In the genomic region with DNA sequence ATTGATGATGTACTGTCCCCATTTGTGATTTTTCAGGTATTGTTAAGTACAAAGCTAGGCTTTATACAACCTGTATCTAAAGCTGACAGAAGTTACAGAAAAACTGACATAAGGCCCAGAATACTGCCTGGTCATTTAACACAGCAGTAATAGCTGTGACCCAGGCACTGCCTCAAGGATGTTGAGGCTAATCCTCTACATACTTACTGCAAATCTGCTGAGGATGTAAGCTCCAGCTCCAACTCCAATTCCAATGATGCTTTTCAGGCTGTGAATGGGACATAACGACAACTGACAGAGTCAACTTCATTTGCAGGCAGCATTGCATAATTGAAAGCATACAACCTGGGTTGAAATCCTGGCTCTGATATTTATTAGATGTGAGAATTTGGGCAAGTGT, we compare ENCODE assay signal across 31 cellular contexts. TPM values are rescaled to one million over a fixed set of nuclear protein-coding genes. Genes with fewer than 3 reads are reported as not detected.
"Had no signal": no experiment of that assay in that cellular context is flagged by ENCODE, and none has a peak within 500 bp of the region (broad histone marks: within the 10 kb centered on the region; RNA-seq: fewer than 3 reads in every experiment).

No MANE protein-coding gene starts in this region.

- H3K4me1 ChIP-seq: parathyroid adenoma, psoas muscle, right lobe of liver, sigmoid colon, stomach, thyroid gland, tibial nerve, upper lobe of left lung, vagina had no signal

- H3K79me2 ChIP-seq: parathyroid adenoma had no signal

- H2AFZ ChIP-seq: parathyroid adenoma had no signal

- H3K27ac Mint-ChIP-seq: natural killer cell treated with Interleukin-12 subunit alpha and Interleukin-12 subunit beta and Interleukin-15 and Interleukin-18, amount 100 ng/mL, for 72 hours; nephron progenitor cell; progenitor cell of endocrine pancreas; stimulated activated effector memory CD8-positive, alpha-beta T cell treated with anti-CD3 and anti-CD28 coated beads, Interleukin-12 subunit alpha, Interleukin-12 subunit beta, amount 100 ng/mL, for 72 hours; stimulated activated naive B cell treated with anti-CD40 and anti-IgM and Interleukin-4, amounts not matched to agents 10 μg/mL and 1 μg/mL and 100 μg/mL, for 72 hours; stimulated activated naive CD8-positive, alpha-beta T cell treated with anti-CD3 and anti-CD28 coated beads, Interleukin-15, Interleukin-2, amounts not matched to agents 100 ng/mL and 50 ng/mL, for 24 hours had no signal

- H3K4me1 Mint-ChIP-seq: stimulated activated effector memory CD8-positive, alpha-beta T cell treated with anti-CD3 and anti-CD28 coated beads, Interleukin-12 subunit alpha, Interleukin-12 subunit beta, amount 100 ng/mL, for 72 hours; stimulated activated naive B cell treated with anti-CD40 and anti-IgM and Interleukin-4, amounts not matched to agents 10 μg/mL and 1 μg/mL and 100 μg/mL, for 72 hours had no signal

- H3K27me3 Mint-ChIP-seq: natural killer cell treated with Interleukin-12 subunit alpha and Interleukin-12 subunit beta and Interleukin-15 and Interleukin-18, amount 100 ng/mL, for 72 hours; progenitor cell of endocrine pancreas; stimulated activated naive B cell treated with anti-CD40 and anti-IgM and Interleukin-4, amounts not matched to agents 10 μg/mL and 1 μg/mL and 100 μg/mL, for 72 hours; stimulated activated naive CD8-positive, alpha-beta T cell treated with anti-CD3 and anti-CD28 coated beads, Interleukin-15, Interleukin-2, amounts not matched to agents 100 ng/mL and 50 ng/mL, for 24 hours had no signal

- H3K36me3 ChIP-seq: ovary had no signal

- H3K4me3 ChIP-seq: ovary, psoas muscle, right lobe of liver, sigmoid colon, stomach, thoracic aorta, thyroid gland, tibial nerve, upper lobe of left lung, vagina had no signal

- H3K9me3 Mint-ChIP-seq: natural killer cell treated with Interleukin-12 subunit alpha and Interleukin-12 subunit beta and Interleukin-15 and Interleukin-18, amount 100 ng/mL, for 72 hours; stimulated activated effector memory CD8-positive, alpha-beta T cell treated with anti-CD3 and anti-CD28 coated beads, Interleukin-12 subunit alpha, Interleukin-12 subunit beta, amount 100 ng/mL, for 72 hours; stimulated activated naive B cell treated with anti-CD40 and anti-IgM and Interleukin-4, amounts not matched to agents 10 μg/mL and 1 μg/mL and 100 μg/mL, for 72 hours; stimulated activated naive CD8-positive, alpha-beta T cell treated with anti-CD3 and anti-CD28 coated beads, Interleukin-15, Interleukin-2, amounts not matched to agents 100 ng/mL and 50 ng/mL, for 24 hours had no signal

- DNase-seq: nephron progenitor cell; occipital lobe; ovary; posterior cingulate gyrus; psoas muscle; right cardiac atrium; right lobe of liver; sigmoid colon; small intestine; stimulated activated CD4-positive, alpha-beta T cell treated with anti-CD3 and anti-CD28 coated beads, Interleukin-15, amount 100 ng/mL, for 24 hours; stimulated activated CD4-positive, alpha-beta T cell treated with anti-CD3 and anti-CD28 coated beads, Interleukin-2, amount 100 ng/mL, for 24 hours; stimulated activated CD4-positive, alpha-beta T cell treated with anti-CD3 and anti-CD28 coated beads, Interleukin-2, amount 100 ng/mL, for 48 hours; stimulated activated CD4-positive, alpha-beta T cell treated with anti-CD3 and anti-CD28 coated beads, Interleukin-4, amount 100 ng/mL, for 24 hours; stimulated activated naive B cell treated with anti-CD40 and anti-IgM and Interleukin-4, amounts not matched to agents 10 μg/mL and 1 μg/mL and 100 μg/mL, for 72 hours; stimulated activated naive CD4-positive, alpha-beta T cell treated with Interleukin-2 at 50 U/mL for 16 hours; stomach; thyroid gland; trophoblast cell; upper lobe of left lung had no signal

- ATAC-seq: natural killer cell treated with Interleukin-12 subunit alpha and Interleukin-12 subunit beta and Interleukin-15 and Interleukin-18, amount 100 ng/mL, for 72 hours; psoas muscle; right cardiac atrium; right lobe of liver; stimulated activated effector memory CD8-positive, alpha-beta T cell treated with anti-CD3 and anti-CD28 coated beads, Interleukin-12 subunit alpha, Interleukin-12 subunit beta, amount 100 ng/mL, for 72 hours; stimulated activated naive B cell treated with anti-CD40 and anti-IgM and Interleukin-4, amounts not matched to agents 10 μg/mL and 1 μg/mL and 100 μg/mL, for 72 hours had no signal

- H3K9ac ChIP-seq: parathyroid adenoma had no signal

- FAIRE-seq: small intestine, urothelium cell line had no signal

- H3K4me3 Mint-ChIP-seq: natural killer cell treated with Interleukin-12 subunit alpha and Interleukin-12 subunit beta and Interleukin-15 and Interleukin-18, amount 100 ng/mL, for 72 hours; nephron progenitor cell; neural crest cell; stimulated activated effector memory CD8-positive, alpha-beta T cell treated with anti-CD3 and anti-CD28 coated beads, Interleukin-12 subunit alpha, Interleukin-12 subunit beta, amount 100 ng/mL, for 72 hours; stimulated activated naive B cell treated with anti-CD40 and anti-IgM and Interleukin-4, amounts not matched to agents 10 μg/mL and 1 μg/mL and 100 μg/mL, for 72 hours; stimulated activated naive CD8-positive, alpha-beta T cell treated with anti-CD3 and anti-CD28 coated beads, Interleukin-15, Interleukin-2, amounts not matched to agents 100 ng/mL and 50 ng/mL, for 24 hours had no signal

- H3K27me3 ChIP-seq: ovary, right lobe of liver, sigmoid colon, stomach, thyroid gland, tibial nerve, upper lobe of left lung, vagina had no signal

- H3K9me3 ChIP-seq: ovary, psoas muscle, right lobe of liver, sigmoid colon, stomach, thoracic aorta, thyroid gland, tibial nerve, upper lobe of left lung, vagina had no signal

- H3K27ac ChIP-seq: ovary, parathyroid adenoma, psoas muscle, right lobe of liver, sigmoid colon, stomach, thoracic aorta, thyroid gland, tibial nerve, upper lobe of left lung, vagina had no signal

RNA-seq across cellular contexts. Expression of gene SLA2, which starts 36.3 kb away (rescaled TPM):
- total RNA-seq: occipital lobe, renal cortical epithelial cell, skeletal muscle tissue had no signal
